8 cellular contexts compared by ENCODE assay signal in genomic region chr4:112704991-112705845, GRCh38.
A peak's percentile ranks its signal among the peaks of the same experiment; 100 is the strongest.
DNase-seq lines count a peak whose midpoint lies in the region; ATAC-seq and TF ChIP-seq lines count a peak whose summit lies in the region.

No MANE protein-coding gene starts in this region.

- peak overlapping the region; percentile 26 to 48; a peak in 3 of 4 replicates for H3K4me3 ChIP-seq in SK-N-SH (ENCODE audit: low read depth in 2 of 2, low read length in 1 of 2)
- peak overlapping the region; percentile 64 for H3K4me3 ChIP-seq in ectodermal cell (ENCODE audit: insufficient read depth, low read depth, low read length)
- peak overlapping the region; percentile 34 for H3K4me3 ChIP-seq in lower leg skin (ENCODE audit: low read depth, poor library complexity, severe bottlenecking)
- H3K4me3 ChIP-seq in subcutaneous abdominal adipose tissue (ENCODE audit: low read depth in 1 of 5, low read length in 5 of 5) = peak overlapping the region; percentile 51 to 69 (median 63)

- H4K20me1 ChIP-seq in SK-N-SH (ENCODE audit: insufficient read depth) = no peaks in the 10 kb centered on the region

- peak overlapping the region in 1 of 2 experiments; percentile 51; a peak in 1 of 4 replicates for H3K27ac ChIP-seq in SK-N-SH (ENCODE audit: low read depth in 2 of 2, low read length in 1 of 2)
- H3K27ac ChIP-seq in ectodermal cell (ENCODE audit: insufficient read depth, low read depth, low read length, poor library complexity, severe bottlenecking) = no peak overlapping the region
- H3K27ac ChIP-seq in subcutaneous abdominal adipose tissue (ENCODE audit: low read depth, low read length) = no peak overlapping the region

- H3K9ac ChIP-seq in SK-N-SH = no peak overlapping the region
- H3K9ac ChIP-seq in subcutaneous abdominal adipose tissue (ENCODE audit: low read length in 5 of 5) = peak overlapping the region in 1 of 5 donors; percentile 41

- TF ChIP-seq CTCF in SK-N-SH (IDR thresholded peaks at IDR 0.05) = no peak
- TF ChIP-seq CTCF in lower leg skin (IDR thresholded peaks at IDR 0.05) = no peak

- H3K9me3 Mint-ChIP-seq in T-helper 1 cell treated with Interleukin-12 subunit alpha and Interleukin-12 subunit beta and Interleukin-4 antibody, amounts not matched to agents 30 μg/mL and 1 μg/mL, for 36 hours = no peaks in the 10 kb centered on the region

- no peak for TF ChIP-seq EP300 in SK-N-SH (IDR thresholded peaks at IDR 0.05; ENCODE audit: borderline replicate concordance in 1 of 2, low read depth in 1 of 2, low read length in 1 of 2)

- no peaks in the 10 kb centered on the region for H3K79me2 ChIP-seq in SK-N-SH (ENCODE audit: insufficient read depth)

- H3K36me3 Mint-ChIP-seq in T-helper 1 cell treated with Interleukin-12 subunit alpha and Interleukin-12 subunit beta and Interleukin-4 antibody, amounts not matched to agents 30 μg/mL and 1 μg/mL, for 36 hours (ENCODE audit: low read depth) = peaks cover 1% of the 10 kb centered on the region

- H3K9me2 ChIP-seq in SK-N-SH = no peaks in the 10 kb centered on the region

- H3K4me2 ChIP-seq in SK-N-SH = peak overlapping the region; percentile 69

- peaks cover 50% of the 10 kb centered on the region for H3K27me3 Mint-ChIP-seq in T-helper 1 cell treated with Interleukin-12 subunit alpha and Interleukin-12 subunit beta and Interleukin-4 antibody, amounts not matched to agents 30 μg/mL and 1 μg/mL, for 36 hours (ENCODE audit: low read depth)

- TF ChIP-seq RAD21 in SK-N-SH (IDR thresholded peaks at IDR 0.05; ENCODE audit: low read length) = no peak

- POLR2A ChIA-PET in SK-N-SH (lab: Yijun Ruan, JAX) = interaction anchor here (0.6 kb wide), 2 partner anchors 22 to 58 kb away, joined by 3 to 8 read pairs; no protein-coding TSS in a partner anchor

- H2AFZ ChIP-seq in SK-N-SH (ENCODE audit: low read depth) = no peak overlapping the region

- H3K27me3 ChIP-seq in SK-N-SH (ENCODE audit: insufficient read depth) = peaks cover 19% of the 10 kb centered on the region
- H3K27me3 ChIP-seq in ectodermal cell (ENCODE audit: control insufficient read depth, insufficient read depth, low read length, poor library complexity, severe bottlenecking) = peaks cover 9% of the 10 kb centered on the region
- peaks cover 8 to 16% (median 11%) of the 10 kb centered on the region in 5 donors for H3K27me3 ChIP-seq in subcutaneous abdominal adipose tissue (ENCODE audit: control insufficient read depth in 5 of 5, insufficient read depth in 4 of 5, low read length in 5 of 5)

- ATAC-seq in HG02870 (IDR thresholded peaks at IDR 0.05; ENCODE audit: unreplicated experiment) (peak; percentile 25), HG03135 (IDR thresholded peaks at IDR 0.05; ENCODE audit: unreplicated experiment) (no peak)

- H3K36me3 ChIP-seq in SK-N-SH (replicated peaks in 1 of 2; ENCODE audit: control insufficient read depth in 1 of 2, insufficient read depth in 2 of 2, low read length in 1 of 2) (no peaks in the 10 kb centered on the region), ectodermal cell (ENCODE audit: control insufficient read depth, insufficient read depth, low read length) (no peaks in the 10 kb centered on the region), subcutaneous abdominal adipose tissue (ENCODE audit: control insufficient read depth in 5 of 5, insufficient read depth in 5 of 5, low read length in 5 of 5) (no peaks in the 10 kb centered on the region)

- peak overlapping the region; percentile 84 for H3K4me3 Mint-ChIP-seq in T-helper 1 cell treated with Interleukin-12 subunit alpha and Interleukin-12 subunit beta and Interleukin-4 antibody, amounts not matched to agents 30 μg/mL and 1 μg/mL, for 36 hours

- TF ChIP-seq POLR2A in lower leg skin (IDR thresholded peaks at IDR 0.05) = no peak

- intact Hi-C loops in lower leg skin (cut with DNase I; ENCODE audit: low total_unique reads) = no loop called here

- peaks cover 16% of the 10 kb centered on the region for H3K4me1 Mint-ChIP-seq in T-helper 1 cell treated with Interleukin-12 subunit alpha and Interleukin-12 subunit beta and Interleukin-4 antibody, amounts not matched to agents 30 μg/mL and 1 μg/mL, for 36 hours (ENCODE audit: low read depth)

- H3K4me1 ChIP-seq in SK-N-SH (ENCODE audit: control insufficient read depth in 1 of 2, insufficient read depth in 2 of 2, low read depth in 1 of 2, low read length in 1 of 2) (peaks cover 0 to 4% of the 10 kb centered on the region in 2 experiments; a peak in 2 of 4 replicates), ectodermal cell (ENCODE audit: control insufficient read depth, insufficient read depth, low read length) (no peaks in the 10 kb centered on the region), subcutaneous abdominal adipose tissue (ENCODE audit: control insufficient read depth in 5 of 5, insufficient read depth in 5 of 5, low read length in 5 of 5) (peaks cover 3 to 17% (median 16%) of the 10 kb centered on the region in 5 donors)

- WGBS in SK-N-SH (ENCODE audit: low lambda C conversion rate) = 17% methylated on average over 19 of the region's 43 CpGs
- 1% methylated on average over 35 to 37 of the region's 43 CpGs for whole genome bisulfite sequencing in ectodermal cell, 2 experiments
- 3 to 4% methylated on average over 28 to 32 of the region's 43 CpGs for WGBS in lower leg skin, 2 donors

- no peak overlapping the region for H3K27ac Mint-ChIP-seq in T-helper 1 cell treated with Interleukin-12 subunit alpha and Interleukin-12 subunit beta and Interleukin-4 antibody, amounts not matched to agents 30 μg/mL and 1 μg/mL, for 36 hours

- CTCF ChIA-PET in SK-N-SH (lab: Yijun Ruan, JAX) = interaction anchor here (1.1 to 3.2 kb wide), 3 partner anchors 17 to 383 kb away, joined by 3 to 10 read pairs (median 3); no protein-coding TSS in a partner anchor

- H3F3A ChIP-seq in SK-N-SH (replicated peaks; ENCODE audit: insufficient read depth) = no peaks in the 10 kb centered on the region

- no peak for DNase-seq in T-helper 1 cell
- DNase-seq in SK-N-SH = peak; percentile 82
- DNase-seq in lower leg skin (ENCODE audit: low spot score in 2 of 2) = peak in 1 of 2 donors; percentile 88

- H3K9me3 ChIP-seq in SK-N-SH (no peaks in the 10 kb centered on the region), ectodermal cell (ENCODE audit: control insufficient read depth, low read length) (no peaks in the 10 kb centered on the region), subcutaneous abdominal adipose tissue (ENCODE audit: control insufficient read depth in 5 of 5, low read length in 5 of 5) (no peaks in the 10 kb centered on the region)

TF ChIP-seq in SK-N-SH, 30 proteins besides CTCF, POLR2A, EP300 and RAD21:
- TF ChIP-seq MXI1 (IDR thresholded peaks at IDR 0.05; ENCODE audit: low read depth, low read length) (peak; percentile 58; the same call in 1 of the 2 replicates), MAX (IDR thresholded peaks at IDR 0.05; ENCODE audit: low read depth) (peak; percentile 34; the same call in 1 of the 2 replicates), TAF1 (IDR thresholded peaks at IDR 0.05; ENCODE audit: borderline replicate concordance, low read depth, low read length) (no peak), REST (IDR thresholded peaks at IDR 0.05; ENCODE audit: low read depth, low read length) (peak; percentile 88)
